In genomic region chr4:125772680-125773079, GRCh38 we compare ENCODE assay signal across 17 cellular contexts.
DNase-seq lines count a peak whose midpoint lies in the region; ATAC-seq lines count a peak whose summit lies in the region.
"Had no signal": no experiment of that assay in that cellular context is flagged by ENCODE, and none has a peak within 500 bp of the region (broad histone marks: within the 10 kb centered on the region; RNA-seq: fewer than 3 reads in every experiment).

No MANE protein-coding gene starts in this region.

- no peak overlapping the region for H3K27ac Mint-ChIP-seq in T-helper 2 cell treated with Interferon-gamma antibody and Interleukin-4, amounts not matched to agents 5 μg/mL and 100 μg/mL, for 36 hours
- H3K27ac Mint-ChIP-seq in activated T-cell treated with anti-CD3 and anti-CD28 coated beads, Interleukin-2, amount 50 U/mL, for 72 hours: no peak overlapping the region
- H3K27ac Mint-ChIP-seq: B cell; CD4-positive, CD25-positive, alpha-beta regulatory T cell had no signal

- DNase-seq in renal cortical epithelial cell (ENCODE audit: low read depth) (peak; percentile 6), NCI-H524 treated with DMSO at 0.1 percent for 48 hours (lab: John Stamatoyannopoulos, UW) (no peak)
- no peak for DNase-seq in T-helper 2 cell treated with Interferon-gamma antibody and Interleukin-4, amounts not matched to agents 5 μg/mL and 100 μg/mL, for 36 hours (ENCODE audit: low spot score)
- no peak for DNase-seq in activated T-cell treated with anti-CD3 and anti-CD28 coated beads, Interleukin-2, amount 50 U/mL, for 72 hours
- DNase-seq: Caco-2; CD4-positive, CD25-positive, alpha-beta regulatory T cell; DMS153; KG1; NCI-H1436 treated with DMSO at 0.1 percent for 48 hours; NCI-H2081; NCI-H510A had no signal

- H3K9me3 Mint-ChIP-seq in T-helper 2 cell treated with Interferon-gamma antibody and Interleukin-4, amounts not matched to agents 5 μg/mL and 100 μg/mL, for 36 hours: peaks cover 30% of the 10 kb centered on the region
- H3K9me3 Mint-ChIP-seq in activated T-cell treated with anti-CD3 and anti-CD28 coated beads, Interleukin-2, amount 50 U/mL, for 72 hours: peaks cover 6 to 7% of the 10 kb centered on the region in 2 donors

- ATAC-seq in GM18907 (IDR thresholded peaks at IDR 0.05; ENCODE audit: unreplicated experiment): peak; percentile 68
- peak; percentile 77 for ATAC-seq in GM21423 (IDR thresholded peaks at IDR 0.05; ENCODE audit: unreplicated experiment)
- ATAC-seq in HG03159 (IDR thresholded peaks at IDR 0.05; ENCODE audit: unreplicated experiment): peak; percentile 75
- no peak for ATAC-seq in HG03045 (IDR thresholded peaks at IDR 0.05; ENCODE audit: unreplicated experiment)
- no peak for ATAC-seq in activated T-cell treated with anti-CD3 and anti-CD28 coated beads, Interleukin-2, amount 50 U/mL, for 72 hours (replicated peaks in 1 of 2)
- ATAC-seq: HepG2 had no signal

- no peaks in the 10 kb centered on the region for H3K36me3 Mint-ChIP-seq in T-helper 2 cell treated with Interferon-gamma antibody and Interleukin-4, amounts not matched to agents 5 μg/mL and 100 μg/mL, for 36 hours (ENCODE audit: low read depth)
- no peaks in the 10 kb centered on the region for H3K36me3 Mint-ChIP-seq in activated T-cell treated with anti-CD3 and anti-CD28 coated beads, Interleukin-2, amount 50 U/mL, for 72 hours (ENCODE audit: insufficient read depth in 2 of 2)
- H3K36me3 Mint-ChIP-seq: CD4-positive, CD25-positive, alpha-beta regulatory T cell had no signal

- no peaks in the 10 kb centered on the region for H3K27me3 Mint-ChIP-seq in T-helper 2 cell treated with Interferon-gamma antibody and Interleukin-4, amounts not matched to agents 5 μg/mL and 100 μg/mL, for 36 hours (ENCODE audit: low read depth)
- no peaks in the 10 kb centered on the region for H3K27me3 Mint-ChIP-seq in activated T-cell treated with anti-CD3 and anti-CD28 coated beads, Interleukin-2, amount 50 U/mL, for 72 hours (ENCODE audit: low read depth)
- H3K27me3 Mint-ChIP-seq: B cell; CD4-positive, CD25-positive, alpha-beta regulatory T cell had no signal

- no peak overlapping the region for H3K4me3 Mint-ChIP-seq in T-helper 2 cell treated with Interferon-gamma antibody and Interleukin-4, amounts not matched to agents 5 μg/mL and 100 μg/mL, for 36 hours
- H3K4me3 Mint-ChIP-seq in activated T-cell treated with anti-CD3 and anti-CD28 coated beads, Interleukin-2, amount 50 U/mL, for 72 hours: no peak overlapping the region
- H3K4me3 Mint-ChIP-seq: B cell; CD4-positive, CD25-positive, alpha-beta regulatory T cell had no signal

- H3K4me1 Mint-ChIP-seq in T-helper 2 cell treated with Interferon-gamma antibody and Interleukin-4, amounts not matched to agents 5 μg/mL and 100 μg/mL, for 36 hours (ENCODE audit: low read depth): no peaks in the 10 kb centered on the region
- no peaks in the 10 kb centered on the region for H3K4me1 Mint-ChIP-seq in activated T-cell treated with anti-CD3 and anti-CD28 coated beads, Interleukin-2, amount 50 U/mL, for 72 hours (ENCODE audit: low read depth)
- H3K4me1 Mint-ChIP-seq: B cell; CD4-positive, CD25-positive, alpha-beta regulatory T cell had no signal

Comparison
In these comparisons a context has a peak if more than half of its experiments do, and no peak if none do; other contexts are left out.
1. ATAC-seq: peak in GM18907 (single experiment), GM21423 (single experiment) and HG03159 (single experiment); none in HG03045 (single experiment) and activated T-cell treated with anti-CD3 and anti-CD28 coated beads, Interleukin-2, amount 50 U/mL, for 72 hours (0 of 2).